11 cellular contexts compared by ENCODE assay signal in the genomic region with DNA sequence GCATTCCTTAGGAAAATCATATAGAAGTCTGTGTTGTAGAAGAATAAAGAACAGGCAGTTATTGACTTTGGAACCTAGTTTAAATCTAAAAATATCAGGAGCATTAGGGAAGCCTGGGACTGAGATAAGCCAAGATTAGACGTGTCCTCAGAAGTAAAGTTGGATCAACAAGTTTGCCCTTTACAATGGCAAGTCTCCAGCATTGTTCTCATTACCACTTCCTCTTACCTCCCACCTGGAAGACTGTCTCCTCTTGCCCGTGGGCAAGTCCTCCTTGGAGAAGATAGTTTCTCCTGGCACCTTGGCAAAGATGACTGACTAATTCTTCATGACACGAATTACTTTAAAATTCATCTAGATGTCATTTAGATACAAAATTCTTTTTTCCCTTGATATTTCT.
"Had no signal": no experiment of that assay in that cellular context is flagged by ENCODE, and none has a peak within 500 bp of the region (broad histone marks: within the 10 kb centered on the region; RNA-seq: fewer than 3 reads in every experiment).

No MANE protein-coding gene starts in this region.

- H3K27ac Mint-ChIP-seq: activated B cell treated with CpG ODN at 0.5 μM for 24 hours; activated CD4-positive, alpha-beta T cell treated with anti-CD3 and anti-CD28 coated beads, Interleukin-2, amount 10 ng/mL, durations not matched to agents 24 days and 14 days; activated naive CD4-positive, alpha-beta T cell treated with anti-CD3 and anti-CD28 coated beads, Interleukin-2, amount 50 U/mL, for 24 hours; T-helper 17 cell had no signal

- ATAC-seq: T-helper 17 cell had no signal

- H3K4me3 Mint-ChIP-seq: activated B cell treated with CpG ODN at 0.5 μM for 24 hours; activated CD4-positive, alpha-beta T cell treated with anti-CD3 and anti-CD28 coated beads, Interleukin-2, amount 10 ng/mL, durations not matched to agents 24 days and 14 days; activated naive CD4-positive, alpha-beta T cell treated with anti-CD3 and anti-CD28 coated beads, Interleukin-2, amount 50 U/mL, for 24 hours; naive B cell; T-helper 17 cell had no signal

- DNase-seq: activated B cell treated with CpG ODN at 0.5 μM for 24 hours; activated CD4-positive, alpha-beta T cell treated with anti-CD3 and anti-CD28 coated beads, Interleukin-2, amount 10 ng/mL, durations not matched to agents 24 days and 14 days; activated effector memory CD4-positive, alpha-beta T cell treated with Interleukin-2 at 50 U/mL for 16 hours; amniotic stem cell; midbrain; naive B cell; right cardiac atrium; small intestine; T-helper 17 cell; thyroid gland had no signal

- H3K4me1 Mint-ChIP-seq: activated CD4-positive, alpha-beta T cell treated with anti-CD3 and anti-CD28 coated beads, Interleukin-2, amount 10 ng/mL, durations not matched to agents 24 days and 14 days had no signal

- H3K27me3 Mint-ChIP-seq: activated B cell treated with CpG ODN at 0.5 μM for 24 hours; activated CD4-positive, alpha-beta T cell treated with anti-CD3 and anti-CD28 coated beads, Interleukin-2, amount 10 ng/mL, durations not matched to agents 24 days and 14 days; activated naive CD4-positive, alpha-beta T cell treated with anti-CD3 and anti-CD28 coated beads, Interleukin-2, amount 50 U/mL, for 24 hours; naive B cell; T-helper 17 cell had no signal

- H3K27ac ChIP-seq: thyroid gland had no signal
